11 cellular contexts compared by ENCODE assay signal in genomic region chr15:69762373-69763148, GRCh38.
DNase-seq lines count a peak whose midpoint lies in the region; ATAC-seq and TF ChIP-seq lines count a peak whose summit lies in the region.
"Had no signal": no experiment of that assay in that cellular context is flagged by ENCODE, and none has a peak within 500 bp of the region (broad histone marks: within the 10 kb centered on the region; RNA-seq: fewer than 3 reads in every experiment).

No MANE protein-coding gene starts in this region.

- H3K27ac ChIP-seq in C4-2B: no peak overlapping the region

- DNase-seq in GDM1 (lab: John Stamatoyannopoulos, UW) (peak; percentile 11), NCI-H69 (lab: John Stamatoyannopoulos, UW) (peak; percentile 53), dermis blood vessel endothelial cell (peak; percentile 27), T-helper 1 cell (no peak), NCI-H2081 treated with DMSO at 0.1 percent for 48 hours (lab: John Stamatoyannopoulos, UW) (no peak), SHP77 treated with DMSO at 0.1 percent for 48 hours (lab: John Stamatoyannopoulos, UW) (no peak)
- DNase-seq: effector memory CD4-positive, alpha-beta T cell; kidney glomerular epithelial cell; retina had no signal

- TF ChIP-seq CTCF in C4-2B (conservative IDR thresholded peaks at IDR 0.05): peak; percentile 30

- no peak for ATAC-seq in GM21723 (IDR thresholded peaks at IDR 0.05; ENCODE audit: unreplicated experiment)

Comparison
In these comparisons a context has a peak if more than half of its experiments do, and no peak if none do; other contexts are left out.
1. DNase-seq: peak in GDM1 (single experiment), NCI-H69 (single experiment) and dermis blood vessel endothelial cell (single experiment); none in T-helper 1 cell (0 of 5), NCI-H2081 treated with DMSO at 0.1 percent for 48 hours (single experiment) and SHP77 treated with DMSO at 0.1 percent for 48 hours (single experiment).